Comparison of ENCODE assay signal across 8 cellular contexts in genomic region chr1:234603221-234604204, GRCh38. TPM values are rescaled to one million over a fixed set of nuclear protein-coding genes. Genes with fewer than 3 reads are reported as not detected.
DNase-seq lines count a peak whose midpoint lies in the region; ATAC-seq and TF ChIP-seq lines count a peak whose summit lies in the region.

No MANE protein-coding gene starts in this region.

- POLR2A ChIA-PET in T-cell (lab: Charles Lee): interaction anchor here (0.6 to 4.2 kb wide), 10 partner anchors 9 to 372 kb away, joined by 3 to 23 read pairs (median 6); no protein-coding TSS in a partner anchor

- CTCF ChIA-PET in T-cell (lab: Charles Lee): interaction anchor here (0.6 to 1.2 kb wide), 3 partner anchors 19 to 627 kb away, joined by 3 to 7 read pairs (median 6); no protein-coding TSS in a partner anchor

- peaks cover 59% of the 10 kb centered on the region for H3K79me2 ChIP-seq in fibroblast of lung (ENCODE audit: control insufficient read depth, insufficient read depth, low read length)

- H3K4me1 ChIP-seq in left ventricle myocardium inferior (peaks cover 91% of the 10 kb centered on the region), fibroblast of lung (ENCODE audit: control insufficient read depth, extremely low read depth, insufficient read depth, low read length) (peaks cover 23% of the 10 kb centered on the region)

- no peak overlapping the region for H2AFZ ChIP-seq in fibroblast of lung (ENCODE audit: low read length)

- H3K9me3 Mint-ChIP-seq in T-cell: no peaks in the 10 kb centered on the region

- H4K20me1 ChIP-seq in fibroblast of lung (ENCODE audit: control insufficient read depth, extremely low read depth, insufficient read depth, low read length): no peaks in the 10 kb centered on the region

- no peaks in the 10 kb centered on the region for H3K27me3 Mint-ChIP-seq in T-cell

- peak overlapping the region; percentile 90 to 94 (median 90) for H3K4me3 Mint-ChIP-seq in T-cell

- DNase-seq in left ventricle myocardium inferior (no peak), Right ventricle myocardium inferior (ENCODE audit: missing footprints) (no peak), T-cell (no peak), fibroblast of lung (ENCODE audit: low read depth in 2 of 2) (peak; percentile 70 to 73), renal cortical epithelial cell (ENCODE audit: low read depth) (peak; percentile 62), epidermal melanocyte (ENCODE audit: insufficient read length, low spot score) (no peak)

- H3K27ac ChIP-seq in left ventricle myocardium inferior (replicated peaks): peak overlapping the region; percentile 100
- H3K27ac ChIP-seq in fibroblast of lung (ENCODE audit: insufficient read depth, low read length): peak overlapping the region; percentile 94

- peaks cover 78 to 80% (median 78%) of the 10 kb centered on the region in 3 donors for H3K4me1 Mint-ChIP-seq in T-cell

- peaks cover 40% of the 10 kb centered on the region for H3K36me3 ChIP-seq in left ventricle myocardium inferior
- H3K36me3 ChIP-seq in fibroblast of lung (ENCODE audit: control insufficient read depth, insufficient read depth, low read length): peaks cover 6% of the 10 kb centered on the region

- no peak for TF ChIP-seq CTCF in left ventricle myocardium inferior (IDR thresholded peaks at IDR 0.05; ENCODE audit: borderline replicate concordance)
- TF ChIP-seq CTCF in fibroblast of lung (conservative IDR thresholded peaks at IDR 0.05 in 1 of 2, IDR thresholded peaks at IDR 0.05 in 1 of 2; ENCODE audit: low read depth in 1 of 2, low read length in 2 of 2): no peak

- intact Hi-C loops in left ventricle myocardium inferior (cut with micrococcal nuclease) (loop anchor here (5.0 to 10.0 kb wide), 2 partner anchors 381 to 479 kb away; no protein-coding TSS in a partner anchor), Right ventricle myocardium inferior (cut with DNase I) (no loop called here)

- H3K36me3 Mint-ChIP-seq in T-cell: peaks cover 41% of the 10 kb centered on the region

- H3K27me3 ChIP-seq in left ventricle myocardium inferior (ENCODE audit: low read depth): no peaks in the 10 kb centered on the region
- H3K27me3 ChIP-seq in fibroblast of lung (ENCODE audit: control insufficient read depth, insufficient read depth, low read length): no peaks in the 10 kb centered on the region

- peak overlapping the region; percentile 99 for H3K4me2 ChIP-seq in fibroblast of lung (ENCODE audit: extremely low read depth, insufficient read depth, low read length)

- H3K4me3 ChIP-seq in left ventricle myocardium inferior (peak overlapping the region; percentile 87), fibroblast of lung (replicated peaks in 1 of 4; ENCODE audit: control extremely low read depth in 1 of 4, insufficient read depth in 1 of 4, low read depth in 3 of 4, low read length in 4 of 4) (peak overlapping the region; percentile 58 to 94 (median 73))

- H3K27ac Mint-ChIP-seq in T-cell: peak overlapping the region; percentile 86 to 90

- H3K9ac ChIP-seq in fibroblast of lung (ENCODE audit: insufficient read depth, low read length): peak overlapping the region; percentile 36

- ATAC-seq in Right ventricle myocardium inferior (no peak), T-cell (replicated peaks in 1 of 4) (no peak), HG02798 (IDR thresholded peaks at IDR 0.05; ENCODE audit: poor library complexity, unreplicated experiment) (no peak), GM19035 (IDR thresholded peaks at IDR 0.05; ENCODE audit: unreplicated experiment) (no peak)

- H3K9me3 ChIP-seq in left ventricle myocardium inferior (replicated peaks) (no peaks in the 10 kb centered on the region), fibroblast of lung (ENCODE audit: control insufficient read depth, insufficient read depth, low read depth, low read length) (no peaks in the 10 kb centered on the region)

RNA-seq across cellular contexts. Expression of gene IRF2BP2, which starts 6.5 kb away (rescaled TPM):
- total RNA-seq in left ventricle myocardium inferior (126 TPM), Right ventricle myocardium inferior (116 TPM), T-cell (100 to 1,000 TPM; 141 to 406 (median 163) TPM), fibroblast of lung (71.8 and 113 TPM in 2 replicates), renal cortical epithelial cell (53.0 and 79.6 TPM in 2 replicates)
- polyA plus RNA-seq in fibroblast of lung: 17.8 and 28.2 TPM in 2 replicates
- 28.9 and 44.7 TPM in 2 replicates for polyA plus RNA-seq in fibroblast of lung (2012)
- 38.6 and 48.1 TPM in 2 replicates for polyA minus RNA-seq in fibroblast of lung (ENCODE audit: low replicate concordance)

Comparison
In these comparisons a context has a peak if more than half of its experiments do, and no peak if none do; other contexts are left out.
1. DNase-seq: peak in fibroblast of lung (2 of 2) and renal cortical epithelial cell (single experiment); none in left ventricle myocardium inferior (single experiment), Right ventricle myocardium inferior (single experiment), T-cell (0 of 34) and epidermal melanocyte (single experiment).